Comparison of ENCODE assay signal across 8 cellular contexts in the genomic region with DNA sequence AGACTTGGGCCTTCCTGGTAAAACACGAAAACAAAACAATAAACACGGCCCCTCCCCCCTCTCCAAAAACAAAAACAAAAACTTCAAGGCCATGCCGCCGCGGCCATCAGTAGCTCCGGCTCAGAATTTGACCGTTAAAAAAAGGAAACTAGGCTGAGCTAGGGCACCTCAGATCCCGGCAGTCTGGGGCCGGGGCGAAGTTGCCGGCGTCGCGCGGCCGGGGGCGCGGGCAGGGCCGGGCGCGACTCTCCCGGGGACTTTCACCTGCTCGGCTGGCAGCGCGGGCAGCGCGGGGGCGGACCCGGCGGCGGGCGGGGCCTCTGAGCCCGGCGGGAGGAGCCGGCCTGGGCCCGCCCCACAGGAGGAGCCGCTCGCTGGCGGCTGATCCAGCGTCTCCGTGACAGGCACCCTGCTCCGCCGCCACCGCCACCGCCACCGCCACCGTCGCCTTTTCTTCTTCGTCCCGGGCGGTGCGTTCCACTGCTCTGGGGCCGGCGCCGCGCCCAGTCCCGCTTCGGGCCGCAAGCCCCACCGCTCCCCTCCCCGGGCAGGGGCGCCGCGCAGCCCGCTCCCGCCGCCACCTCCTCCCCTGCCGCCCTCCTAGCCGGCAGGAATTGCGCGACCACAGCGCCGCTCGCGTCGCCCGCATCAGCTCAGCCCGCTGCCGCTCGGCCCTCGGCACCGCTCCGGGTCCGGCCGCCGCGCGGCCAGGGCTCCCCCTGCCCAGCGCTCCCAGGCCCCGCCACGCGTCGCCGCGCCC. TPM values are rescaled to one million over a fixed set of nuclear protein-coding genes. Genes with fewer than 3 reads are reported as not detected.
A peak's percentile ranks its signal among the peaks of the same experiment; 100 is the strongest.
DNase-seq lines count a peak whose midpoint lies in the region; ATAC-seq, FAIRE-seq and TF ChIP-seq lines count a peak whose summit lies in the region.

TSS of gene NOS1AP (plus strand) at position 358 of the 760 bp plus-strand sequence. CDS start 487 bp downstream, outside the sequence.

- peak within 1 kb of the TSS; percentile 83 for H3K9ac ChIP-seq in HepG2 (ENCODE audit: insufficient read depth, low read depth, low read length)

- peaks cover 45% of the 10 kb centered on the region for H3K79me2 ChIP-seq in HepG2 (ENCODE audit: insufficient read depth, low read length)

- H3K36me3 ChIP-seq in A673 (ENCODE audit: insufficient read depth, low read length, poor library complexity, severe bottlenecking) (peaks cover 11% of the 10 kb centered on the region), HepG2 (replicated peaks in 1 of 2; ENCODE audit: control insufficient read depth in 1 of 2, insufficient read depth in 2 of 2, low read length in 2 of 2) (peaks cover 0 to 5% of the 10 kb centered on the region in 2 experiments; a peak in 1 of 5 replicates)

- in situ Hi-C loops in HepG2 (cut with HindIII; ENCODE audit: extremely low pct_ligation_motif_present, low pct_unique_long_range_greater_than_20kb) = no loop called here

- no peak for FAIRE-seq in HepG2 (lab: Jason Lieb, UNC)

- H3K9me3 ChIP-seq in A673 (ENCODE audit: low read depth, low read length, poor library complexity, severe bottlenecking) = no peaks in the 10 kb centered on the region
- peaks cover 5% of the 10 kb centered on the region; the same call in 1 of the 2 replicates for H3K9me3 ChIP-seq in HepG2 (ENCODE audit: low read length)

- H3K4me1 Mint-ChIP-seq in chondrocyte (ENCODE audit: low read depth) = peaks cover 33% of the 10 kb centered on the region

- H4K20me1 ChIP-seq in HepG2 (ENCODE audit: insufficient read depth, low read length) = peaks cover 10% of the 10 kb centered on the region; the same call in 1 of the 2 replicates

- DNase-seq in A673 (ENCODE audit: low spot score) (peak; percentile 89), NCI-H2171 treated with DMSO at 0.1 percent for 48 hours (lab: John Stamatoyannopoulos, UW) (peak; percentile 63), chondrocyte (ENCODE audit: low spot score) (no peak), HepG2 (ENCODE audit: low spot score) (peak; percentile 59)
- peak; percentile 69 to 72 for DNase-seq in activated CD4-positive, alpha-beta T cell treated with anti-CD3 and anti-CD28 coated beads for 24 hours (ENCODE audit: low read depth in 2 of 2)
- DNase-seq in stimulated activated CD4-positive, alpha-beta T cell treated with anti-CD3 and anti-CD28 coated beads, Interleukin-2, amount 100 ng/mL, for 48 hours = peak; percentile 68 to 79

- POLR2A ChIA-PET in A673 (lab: Charles Lee; ENCODE audit: low non-redundant PET) (no interaction called here), HepG2 (lab: Yijun Ruan, JAX) (interaction anchor here (1.0 to 2.2 kb wide), 10 partner anchors 9 to 157 kb away, joined by 3 to 9 read pairs (median 4); no protein-coding TSS in a partner anchor)

- peak within 1 kb of the TSS; percentile 95 for H3K4me2 ChIP-seq in HepG2 (ENCODE audit: low read depth, low read length)

- CTCF ChIA-PET in A673 (lab: Charles Lee) = interaction anchor here (1.6 kb wide), 1 partner anchor 160 kb away, joined by 5 read pairs; no protein-coding TSS in a partner anchor
- CTCF ChIA-PET in HepG2 (lab: Yijun Ruan, JAX; ENCODE audit: low intra/inter-chr PET ratio, low total read pairs) = no interaction called here

- peak; percentile 58 for TF ChIP-seq RAD21 in HepG2 (CRISPR knock-in tag; IDR thresholded peaks at IDR 0.05)

- no peak for TF ChIP-seq EP300 in HepG2 (IDR thresholded peaks at IDR 0.05; ENCODE audit: low read depth in 2 of 2, low read length in 2 of 2)
- no peak for TF ChIP-seq EP300 in HepG2 (CRISPR knock-in tag; IDR thresholded peaks at IDR 0.05; ENCODE audit: borderline replicate concordance)

- no peak for TF ChIP-seq CTCF in A673 (conservative IDR thresholded peaks at IDR 0.05; ENCODE audit: low read depth, low read length)
- TF ChIP-seq CTCF in chondrocyte (IDR thresholded peaks at IDR 0.05) = peak; percentile 31
- no peak for TF ChIP-seq CTCF in HepG2 (CRISPR knock-in tag; IDR thresholded peaks at IDR 0.05)

- H3K27me3 Mint-ChIP-seq in chondrocyte (ENCODE audit: low read depth) = no peaks in the 10 kb centered on the region

- no TSS peak for BruUV-seq in A673 (replicated peaks; lab: Mats Ljungman, UMichigan)
- BruUV-seq in HepG2 (replicated peaks; lab: Mats Ljungman, UMichigan) = no TSS peak

- H3K27ac Mint-ChIP-seq in chondrocyte (ENCODE audit: unreplicated experiment) = no peak within 1 kb of the TSS

- 3% methylated on average over 11 of the region's 95 CpGs for WGBS in HepG2 (ENCODE audit: low lambda C conversion rate)

- H3K4me1 ChIP-seq in A673 (ENCODE audit: insufficient read depth, low read length, poor library complexity, severe bottlenecking) = peaks cover 34% of the 10 kb centered on the region
- H3K4me1 ChIP-seq in HepG2 (ENCODE audit: insufficient read depth, low read length) = peaks cover 62% of the 10 kb centered on the region

- TF ChIP-seq POLR2A in HepG2 (IDR thresholded peaks at IDR 0.05; ENCODE audit: insufficient read depth in 1 of 2, low read depth in 2 of 2, low read length in 2 of 2) = peak; percentile 61; a peak in 2 of 4 replicates

- H3K36me3 Mint-ChIP-seq in chondrocyte (ENCODE audit: low read depth) = peaks cover under 1% of the 10 kb centered on the region

- H3K27ac ChIP-seq in A673 (ENCODE audit: low read depth, low read length, poor library complexity, severe bottlenecking) (peak within 1 kb of the TSS; percentile 77), HepG2 (ENCODE audit: extremely low read length, insufficient read depth, low read length) (peak within 1 kb of the TSS; percentile 75)

- peaks cover under 1% of the 10 kb centered on the region for H3K9me3 Mint-ChIP-seq in chondrocyte (ENCODE audit: low read depth)

- intact Hi-C loops in A673 (cut with micrococcal nuclease; ENCODE audit: unreplicated experiment) = loop anchor here (5.0 kb wide), 1 partner anchor 73 kb away; no protein-coding TSS in a partner anchor
- intact Hi-C loops in HepG2 (cut with micrococcal nuclease; ENCODE audit: unreplicated experiment) = no loop called here

- H2AFZ ChIP-seq in HepG2 (ENCODE audit: low read length) = no peak within 1 kb of the TSS

- H3K27me3 ChIP-seq in A673 (replicated peaks; ENCODE audit: insufficient read depth, low read depth, low read length, poor library complexity) = no peaks in the 10 kb centered on the region
- H3K27me3 ChIP-seq in HepG2 (ENCODE audit: control insufficient read depth in 1 of 2, insufficient read depth in 2 of 2, low read length in 2 of 2) = no peaks in the 10 kb centered on the region; a peak in 1 of 5 replicates

- H3K4me3 ChIP-seq in A673 (ENCODE audit: low read depth, low read length, poor library complexity, severe bottlenecking) (peak within 1 kb of the TSS; percentile 80), HepG2 (replicated peaks in 1 of 3; ENCODE audit: insufficient read depth in 1 of 3, low read depth in 2 of 3, low read length in 3 of 3) (peak within 1 kb of the TSS; percentile 95 to 97 (median 97))

- H3K4me3 Mint-ChIP-seq in chondrocyte (ENCODE audit: unreplicated experiment) = peak within 1 kb of the TSS; percentile 74

- ATAC-seq in GM18861 (IDR thresholded peaks at IDR 0.05; ENCODE audit: unreplicated experiment) (peak; percentile 93), HG03066 (IDR thresholded peaks at IDR 0.05; ENCODE audit: low read depth, unreplicated experiment) (peak; percentile 99), HepG2 (peak; percentile 96)

TF ChIP-seq in HepG2, 621 proteins besides CTCF, POLR2A, EP300 and RAD21 (continues in another document):
- TF ChIP-seq, protein P1, sequence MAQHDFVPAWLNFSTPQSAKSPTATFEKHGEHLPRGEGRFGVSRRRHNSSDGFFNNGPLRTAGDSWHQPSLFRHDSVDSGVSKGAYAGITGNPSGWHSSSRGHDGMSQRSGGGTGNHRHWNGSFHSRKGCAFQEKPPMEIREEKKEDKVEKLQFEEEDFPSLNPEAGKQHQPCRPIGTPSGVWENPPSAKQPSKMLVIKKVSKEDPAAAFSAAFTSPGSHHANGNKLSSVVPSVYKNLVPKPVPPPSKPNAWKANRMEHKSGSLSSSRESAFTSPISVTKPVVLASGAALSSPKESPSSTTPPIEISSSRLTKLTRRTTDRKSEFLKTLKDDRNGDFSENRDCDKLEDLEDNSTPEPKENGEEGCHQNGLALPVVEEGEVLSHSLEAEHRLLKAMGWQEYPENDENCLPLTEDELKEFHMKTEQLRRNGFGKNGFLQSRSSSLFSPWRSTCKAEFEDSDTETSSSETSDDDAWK (CRISPR knock-in tag; IDR thresholded peaks at IDR 0.05) = no peak
- TF ChIP-seq SIX1 (CRISPR knock-in tag; IDR thresholded peaks at IDR 0.05; ENCODE audit: borderline replicate concordance) = 0 out of 2 replicates have a peak, but pooled peaks have one; percentile 30
- peak; percentile 78 for TF ChIP-seq SP4 (CRISPR knock-in tag; IDR thresholded peaks at IDR 0.05)
- TF ChIP-seq ZNF841 (CRISPR knock-in tag; IDR thresholded peaks at IDR 0.05; ENCODE audit: borderline replicate concordance) = 0 out of 2 replicates have a peak, but pooled peaks have one; percentile 58
- TF ChIP-seq ZNF441 (CRISPR knock-in tag; IDR thresholded peaks at IDR 0.05; ENCODE audit: borderline replicate concordance) = peak; percentile 64; the same call in 1 of the 2 replicates
- TF ChIP-seq ZNF564 (CRISPR knock-in tag; IDR thresholded peaks at IDR 0.05) = no peak

RNA-seq across cellular contexts. Expression of gene NOS1AP, which starts in this region (rescaled TPM):
- total RNA-seq in A673 (2021) = 24.7 and 28.0 TPM in 2 replicates
- 4.5 to 6.2 TPM (median 5.1 TPM) in 3 replicates for total RNA-seq in chondrocyte
- 2.5 and 3.3 TPM in 2 replicates for total RNA-seq in HepG2 (2016; rRNA removed; fragmentation: Illumina TruSeq; extraction: Trizol)
- total RNA-seq in HepG2 (2016; cell fraction: cytosol; rRNA removed; fragmentation: Illumina TruSeq; extraction: Trizol; ENCODE audit: low read depth) = 0.44 and 0.71 TPM in 2 replicates
- 2.0 and 3.2 TPM in 2 replicates for total RNA-seq in HepG2 (2016; cell fraction: insoluble cytoplasmic fraction; rRNA removed; fragmentation: Illumina TruSeq; extraction: Trizol)
- 1.0 and 1.1 TPM in 2 replicates for total RNA-seq in HepG2 (2016; cell fraction: membrane; rRNA removed; fragmentation: Illumina TruSeq; extraction: Trizol)
- 6.2 and 8.0 TPM in 2 replicates for total RNA-seq in HepG2 (2016; cell fraction: nucleus; rRNA removed; fragmentation: Illumina TruSeq; extraction: Trizol)
- polyA plus RNA-seq in HepG2 (2011; rRNA removed) = 1.9 and 2.0 TPM in 2 replicates
- polyA plus RNA-seq in HepG2 (2011; cell fraction: cytosol; rRNA removed) = 0.64 and 0.76 TPM in 2 replicates
- 10.0 and 12.0 TPM in 2 replicates for polyA plus RNA-seq in HepG2 (2011; cell fraction: nucleus; rRNA removed)
- polyA plus RNA-seq in HepG2 (2012) = 3.3 and 4.1 TPM in 2 replicates
- polyA plus RNA-seq in HepG2 (2016; cell fraction: cytosol; fragmentation: Illumina TruSeq; extraction: Trizol; ENCODE audit: low read depth) = 0.06 and 0.09 TPM in 2 replicates
- 1.3 and 2.6 TPM in 2 replicates for polyA plus RNA-seq in HepG2 (2016; cell fraction: insoluble cytoplasmic fraction; fragmentation: Illumina TruSeq; extraction: Trizol; ENCODE audit: low read depth)
- polyA plus RNA-seq in HepG2 (2016; cell fraction: membrane; fragmentation: Illumina TruSeq; extraction: Trizol; ENCODE audit: low read depth) = 0.14 and 0.41 TPM in 2 replicates
- 5.9 and 7.5 TPM in 2 replicates for polyA plus RNA-seq in HepG2 (2016; cell fraction: nucleus; fragmentation: Illumina TruSeq; extraction: Trizol; ENCODE audit: insufficient read depth, low read depth)
- 8.3 and 12.9 TPM in 2 replicates for polyA minus RNA-seq in HepG2 (2011; rRNA and poly(A)+ RNA removed; ENCODE audit: low replicate concordance)
- 3.6 and 3.8 TPM in 2 replicates for polyA minus RNA-seq in HepG2 (2011; cell fraction: cytosol; rRNA and poly(A)+ RNA removed)
- polyA minus RNA-seq in HepG2 (2011; cell fraction: nucleus; rRNA and poly(A)+ RNA removed) = 23.2 and 23.6 TPM in 2 replicates
